1 cellular context compared by ENCODE assay signal in the genomic region with DNA sequence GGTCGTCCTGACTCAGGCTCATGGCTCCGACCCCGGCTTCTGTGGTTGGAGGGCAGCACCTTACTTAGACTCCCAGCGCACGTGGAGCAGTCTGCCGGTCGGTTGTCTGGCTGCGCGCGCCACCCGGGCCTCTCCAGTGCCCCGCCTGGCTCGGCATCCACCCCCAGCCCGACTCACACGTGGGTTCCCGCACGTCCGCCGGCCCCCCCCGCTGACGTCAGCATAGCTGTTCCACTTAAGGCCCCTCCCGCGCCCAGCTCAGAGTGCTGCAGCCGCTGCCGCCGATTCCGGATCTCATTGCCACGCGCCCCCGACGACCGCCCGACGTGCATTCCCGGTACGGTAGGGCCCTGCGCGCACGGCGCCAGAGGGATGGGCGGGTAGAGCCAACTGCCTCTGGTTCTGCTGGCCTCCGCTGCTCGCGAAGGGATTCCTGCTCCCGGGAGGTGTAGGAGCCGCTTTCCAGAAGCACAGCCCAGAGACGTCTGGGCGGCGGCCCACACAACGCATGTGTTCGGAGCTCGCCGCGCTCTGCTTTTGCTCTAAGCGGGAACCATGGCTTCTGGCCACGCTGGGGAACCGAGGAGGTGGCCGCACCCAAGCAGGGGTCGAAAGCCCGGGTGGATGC.
A peak's percentile ranks its signal among the peaks of the same experiment; 100 is the strongest.
TF ChIP-seq lines count a peak whose summit lies in the region.

Gene LDHA (plus strand): TSS at position 264 of the 628 bp plus-strand sequence. CDS start 2,280 bp downstream, outside the sequence.

TF ChIP-seq in HepG2, 621 proteins besides CTCF, POLR2A, EP300 and RAD21 (continued from another document and continues in another):
- TF ChIP-seq, protein P1, sequence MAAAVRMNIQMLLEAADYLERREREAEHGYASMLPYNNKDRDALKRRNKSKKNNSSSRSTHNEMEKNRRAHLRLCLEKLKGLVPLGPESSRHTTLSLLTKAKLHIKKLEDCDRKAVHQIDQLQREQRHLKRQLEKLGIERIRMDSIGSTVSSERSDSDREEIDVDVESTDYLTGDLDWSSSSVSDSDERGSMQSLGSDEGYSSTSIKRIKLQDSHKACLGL (CRISPR knock-in tag; IDR thresholded peaks at IDR 0.05): peak; percentile 99
- no peak for TF ChIP-seq ATM (IDR thresholded peaks at IDR 0.05; ENCODE audit: borderline replicate concordance)
- TF ChIP-seq ATF1 (CRISPR knock-in tag; IDR thresholded peaks at IDR 0.05): peak; percentile 94
- no peak for TF ChIP-seq ETV6 (CRISPR knock-in tag; conservative IDR thresholded peaks at IDR 0.05)
- TF ChIP-seq MNT (IDR thresholded peaks at IDR 0.05): peak; percentile 94
- peak; percentile 85 for TF ChIP-seq ISL2 (CRISPR knock-in tag; IDR thresholded peaks at IDR 0.05)
- peak; percentile 97 for TF ChIP-seq AGO2 (optimal IDR thresholded peaks at IDR 0.05; ENCODE audit: low read depth, low read length)
- no peak for TF ChIP-seq ZNF383 (CRISPR knock-in tag; IDR thresholded peaks at IDR 0.05; ENCODE audit: borderline replicate concordance)
- TF ChIP-seq ZNF33B (CRISPR knock-in tag; IDR thresholded peaks at IDR 0.05): peak; percentile 97
- TF ChIP-seq SSRP1 (CRISPR knock-in tag; IDR thresholded peaks at IDR 0.05): no peak
- no peak; the same call in 1 of the 2 replicates for TF ChIP-seq NKX3-1 (CRISPR knock-in tag; IDR thresholded peaks at IDR 0.05)
- no peak for TF ChIP-seq SETDB1 (CRISPR knock-in tag; IDR thresholded peaks at IDR 0.05; ENCODE audit: borderline replicate concordance)
- no peak for TF ChIP-seq ZNF34 (CRISPR knock-in tag; IDR thresholded peaks at IDR 0.05; ENCODE audit: borderline replicate concordance)
- no peak; the same call in 1 of the 2 replicates for TF ChIP-seq ZNF530 (CRISPR knock-in tag; IDR thresholded peaks at IDR 0.05; ENCODE audit: low read depth)
- TF ChIP-seq NFE2 (CRISPR knock-in tag; IDR thresholded peaks at IDR 0.05): no peak
- peak; percentile 80; the same call in 1 of the 2 replicates for TF ChIP-seq PHF21A (CRISPR knock-in tag; IDR thresholded peaks at IDR 0.05)
- peak; percentile 70; the same call in 1 of the 2 replicates for TF ChIP-seq KDM4B (CRISPR knock-in tag; IDR thresholded peaks at IDR 0.05)
- TF ChIP-seq ARID5B (CRISPR knock-in tag; IDR thresholded peaks at IDR 0.05): peak; percentile 91
- TF ChIP-seq TEAD2 (CRISPR knock-in tag; IDR thresholded peaks at IDR 0.05): peak; percentile 69; the same call in 1 of the 2 replicates
- TF ChIP-seq DR1 (CRISPR knock-in tag; IDR thresholded peaks at IDR 0.05): peak; percentile 99
- peak; percentile 100 for TF ChIP-seq SNAI1 (CRISPR knock-in tag; IDR thresholded peaks at IDR 0.05; ENCODE audit: borderline replicate concordance)
- peak; percentile 90 for TF ChIP-seq IKZF4 (CRISPR knock-in tag; IDR thresholded peaks at IDR 0.05; ENCODE audit: borderline replicate concordance, low read depth, not compliant biosample characterization)
- peak; percentile 63; the same call in 1 of the 2 replicates for TF ChIP-seq ZNF12 (CRISPR knock-in tag; IDR thresholded peaks at IDR 0.05)
- TF ChIP-seq ZNF382 (CRISPR knock-in tag; IDR thresholded peaks at IDR 0.05; ENCODE audit: borderline replicate concordance): no peak; the same call in 1 of the 2 replicates
- no peak for TF ChIP-seq RBM22 (optimal IDR thresholded peaks at IDR 0.05; ENCODE audit: low read length)
- peak; percentile 99 for TF ChIP-seq ZNF607 (CRISPR knock-in tag; IDR thresholded peaks at IDR 0.05; ENCODE audit: borderline replicate concordance)
- TF ChIP-seq MIER2 (CRISPR knock-in tag; IDR thresholded peaks at IDR 0.05): peak; percentile 36; the same call in 1 of the 2 replicates
- TF ChIP-seq NR2F2 (IDR thresholded peaks at IDR 0.05; ENCODE audit: borderline replicate concordance, low read depth): peak; percentile 26; the same call in 1 of the 2 replicates
- 0 out of 2 replicates have a peak, but pooled peaks have one; percentile 43 for TF ChIP-seq ZHX2 (IDR thresholded peaks at IDR 0.05; ENCODE audit: low read depth)
- TF ChIP-seq ZHX2 (CRISPR knock-in tag; IDR thresholded peaks at IDR 0.05; ENCODE audit: borderline replicate concordance): peak; percentile 59
- TF ChIP-seq CHCHD3 (CRISPR knock-in tag; IDR thresholded peaks at IDR 0.05): peak; percentile 5; the same call in 1 of the 2 replicates
- no peak; the same call in none of the 2 replicates for TF ChIP-seq NFKBIZ (CRISPR knock-in tag; IDR thresholded peaks at IDR 0.05)
- TF ChIP-seq ZNF557 (CRISPR knock-in tag; IDR thresholded peaks at IDR 0.05): peak; percentile 99
- peak; percentile 93 for TF ChIP-seq DBP (CRISPR knock-in tag; IDR thresholded peaks at IDR 0.05; ENCODE audit: not compliant biosample characterization)
- no peak for TF ChIP-seq SIN3B (IDR thresholded peaks at IDR 0.05; ENCODE audit: low read length)
- peak; percentile 93 for TF ChIP-seq ZNF142 (CRISPR knock-in tag; IDR thresholded peaks at IDR 0.05)
- TF ChIP-seq ZNF326 (CRISPR knock-in tag; IDR thresholded peaks at IDR 0.05; ENCODE audit: borderline replicate concordance): no peak
- TF ChIP-seq SNRNP70 (IDR thresholded peaks at IDR 0.05; ENCODE audit: low read depth, low read length): no peak
- peak; percentile 68 for TF ChIP-seq ZNF567 (CRISPR knock-in tag; IDR thresholded peaks at IDR 0.05; ENCODE audit: borderline replicate concordance)
